22 cellular contexts compared by ENCODE assay signal in genomic region chr12:9754984-9755383, GRCh38. TPM values are rescaled to one million over a fixed set of nuclear protein-coding genes. Genes with fewer than 3 reads are reported as not detected.
A peak's percentile ranks its signal among the peaks of the same experiment; 100 is the strongest.
DNase-seq lines count a peak whose midpoint lies in the region; ATAC-seq, FAIRE-seq and TF ChIP-seq lines count a peak whose summit lies in the region.
"Had no signal": no experiment of that assay in that cellular context is flagged by ENCODE, and none has a peak within 500 bp of the region (broad histone marks: within the 10 kb centered on the region; RNA-seq: fewer than 3 reads in every experiment).

No MANE protein-coding gene starts in this region.

- H3K4me3 ChIP-seq in naive thymus-derived CD4-positive, alpha-beta T cell (ENCODE audit: low read length) = no peak overlapping the region
- H3K4me3 ChIP-seq in upper lobe of right lung = no peak overlapping the region
- no peak overlapping the region for H3K4me3 ChIP-seq in trophoblast cell (ENCODE audit: low read depth, low read length)
- H3K4me3 ChIP-seq: BLaER1, breast epithelium, left lung, prostate gland, SJSA1 had no signal

- no peak overlapping the region for H4K91ac ChIP-seq in trophoblast cell (ENCODE audit: low read depth, low read length)

- no peak overlapping the region for H2BK5ac ChIP-seq in trophoblast cell (ENCODE audit: low read depth, low read length, poor library complexity)

- H3K4me1 Mint-ChIP-seq in activated CD4-positive, alpha-beta T cell treated with anti-CD3 and anti-CD28 coated beads, Interleukin-2, amount 10 ng/mL, durations not matched to agents 24 days and 14 days = peaks cover 47% of the 10 kb centered on the region
- H3K4me1 Mint-ChIP-seq in naive thymus-derived CD4-positive, alpha-beta T cell = peaks cover 32 to 73% (median 66%) of the 10 kb centered on the region in 7 donors

- intact Hi-C loops in activated CD4-positive, alpha-beta T cell treated with anti-CD3 and anti-CD28 coated beads, Interleukin-2, amount 10 ng/mL, durations not matched to agents 24 days and 14 days (cut with micrococcal nuclease) = no loop called here
- intact Hi-C loops in naive thymus-derived CD4-positive, alpha-beta T cell (cut with micrococcal nuclease) = loop anchor here (5.0 to 10.0 kb wide), 2 partner anchors 187 to 1510 kb away; no protein-coding TSS in a partner anchor
- intact Hi-C loops in upper lobe of right lung (cut with DNase I) = no loop called here

- H3K4me3 Mint-ChIP-seq in activated CD4-positive, alpha-beta T cell treated with anti-CD3 and anti-CD28 coated beads, Interleukin-2, amount 10 ng/mL, durations not matched to agents 24 days and 14 days = peak overlapping the region; percentile 94
- H3K4me3 Mint-ChIP-seq in naive thymus-derived CD4-positive, alpha-beta T cell = peak overlapping the region in 8 of 10 donors; percentile 48 to 97 (median 72)

- H3K4ac ChIP-seq in trophoblast cell (ENCODE audit: low read depth, low read length) = no peak overlapping the region

- H4K12ac ChIP-seq in trophoblast cell (ENCODE audit: low read depth, low read length) = no peak overlapping the region

- H3K9ac ChIP-seq in trophoblast cell (ENCODE audit: low read length) = no peak overlapping the region
- H3K9ac ChIP-seq: BLaER1 had no signal

- no peak overlapping the region for H2AK5ac ChIP-seq in trophoblast cell (ENCODE audit: low read length)

- H3K23ac ChIP-seq in trophoblast cell (ENCODE audit: low read length) = no peak overlapping the region

- ATAC-seq in activated naive CD4-positive, alpha-beta T cell treated with anti-CD3 and anti-CD28 coated beads, Interleukin-2, amount 50 U/mL, for 72 hours = no peak
- ATAC-seq in naive thymus-derived CD4-positive, alpha-beta T cell = no peak
- no peak for ATAC-seq in upper lobe of right lung
- ATAC-seq: left lung had no signal

- no peak overlapping the region for H3K18ac ChIP-seq in trophoblast cell (ENCODE audit: low read length)

- no peak overlapping the region for H2AFZ ChIP-seq in trophoblast cell (ENCODE audit: insufficient read depth, low read length, poor library complexity)

- no peak for TF ChIP-seq CTCF in upper lobe of right lung (IDR thresholded peaks at IDR 0.05)

- peak overlapping the region; percentile 64 for H3K27ac ChIP-seq in naive thymus-derived CD4-positive, alpha-beta T cell (ENCODE audit: low read depth, low read length)
- H3K27ac ChIP-seq in upper lobe of right lung = no peak overlapping the region
- no peak overlapping the region for H3K27ac ChIP-seq in trophoblast cell (ENCODE audit: low read depth, low read length)
- H3K27ac ChIP-seq: BLaER1, breast epithelium, left lung, prostate gland, SJSA1 had no signal

- CTCF ChIA-PET in naive thymus-derived CD4-positive, alpha-beta T cell (lab: Charles Lee) = interaction anchor here (0.5 to 19.4 kb wide), 6 partner anchors 12 to 1782 kb away, joined by 3 to 616 read pairs (median 3); no protein-coding TSS in a partner anchor

- H2BK120ac ChIP-seq in trophoblast cell (ENCODE audit: insufficient read depth, low read length, poor library complexity) = no peak overlapping the region

- POLR2A ChIA-PET in naive thymus-derived CD4-positive, alpha-beta T cell (lab: Charles Lee) = interaction anchor here (1.0 to 19.3 kb wide), 9 partner anchors 10 to 117 kb away, joined by 3 to 433 read pairs (median 60); partner anchors contain the start of genes CLEC2B and CLEC2D

- H3K36me3 Mint-ChIP-seq in activated CD4-positive, alpha-beta T cell treated with anti-CD3 and anti-CD28 coated beads, Interleukin-2, amount 10 ng/mL, durations not matched to agents 24 days and 14 days (ENCODE audit: low read depth) = peaks cover 79% of the 10 kb centered on the region
- H3K36me3 Mint-ChIP-seq in activated naive CD4-positive, alpha-beta T cell treated with anti-CD3 and anti-CD28 coated beads, Interleukin-2, amount 50 U/mL, for 72 hours = peaks cover 51 to 73% of the 10 kb centered on the region in 2 donors
- peaks cover 8 to 62% (median 40%) of the 10 kb centered on the region in 5 donors for H3K36me3 Mint-ChIP-seq in naive thymus-derived CD4-positive, alpha-beta T cell

- H3K9me3 Mint-ChIP-seq in activated CD4-positive, alpha-beta T cell treated with anti-CD3 and anti-CD28 coated beads, Interleukin-2, amount 10 ng/mL, durations not matched to agents 24 days and 14 days = no peaks in the 10 kb centered on the region
- no peaks in the 10 kb centered on the region for H3K9me3 Mint-ChIP-seq in activated naive CD4-positive, alpha-beta T cell treated with anti-CD3 and anti-CD28 coated beads, Interleukin-2, amount 50 U/mL, for 72 hours
- H3K9me3 Mint-ChIP-seq in naive thymus-derived CD4-positive, alpha-beta T cell = peaks cover 0 to 3% (median 0%) of the 10 kb centered on the region in 11 donors

- no peak overlapping the region for H4K8ac ChIP-seq in trophoblast cell (ENCODE audit: low read depth, low read length)

- H3K4me1 ChIP-seq in naive thymus-derived CD4-positive, alpha-beta T cell (ENCODE audit: control insufficient read depth in 2 of 2, insufficient read depth in 2 of 2, low read length in 2 of 2) = peaks cover 39 to 41% of the 10 kb centered on the region in 2 donors
- H3K4me1 ChIP-seq in upper lobe of right lung (peaks cover 4% of the 10 kb centered on the region), trophoblast cell (ENCODE audit: control insufficient read depth in 1 of 2, insufficient read depth in 2 of 2, low read length in 2 of 2) (no peaks in the 10 kb centered on the region)
- H3K4me1 ChIP-seq: breast epithelium, prostate gland had no signal

- no peak overlapping the region for H2BK12ac ChIP-seq in trophoblast cell (ENCODE audit: low read length)

- DNase-seq in activated CD4-positive, alpha-beta T cell treated with anti-CD3 and anti-CD28 coated beads, Interleukin-2, amount 10 ng/mL, durations not matched to agents 24 days and 14 days = peak; percentile 61
- no peak for DNase-seq in activated CD4-positive, alpha-beta T cell treated with anti-CD3 and anti-CD28 coated beads for 1 hour
- DNase-seq in GM19239 (ENCODE audit: insufficient read length, low spot score) = no peak
- DNase-seq in activated naive CD4-positive, alpha-beta T cell treated with anti-CD3 and anti-CD28 coated beads, Interleukin-2, amount 50 U/mL, for 72 hours (ENCODE audit: low spot score in 2 of 2) = no peak
- DNase-seq in naive thymus-derived CD4-positive, alpha-beta T cell = no peak
- no peak for DNase-seq in HT-29 (ENCODE audit: low spot score)
- no peak for DNase-seq in upper lobe of right lung
- DNase-seq in trophoblast cell = no peak
- DNase-seq: activated CD4-positive, CD25-positive, alpha-beta regulatory T cell; head of caudate nucleus; left lung; NCI-H146; NCI-H524 treated with DMSO at 0.1 percent for 48 hours; stimulated activated CD4-positive, alpha-beta T cell treated with anti-CD3 and anti-CD28 coated beads, Interleukin-1b, Interleukin-23, amount 100 ng/mL, for 48 hours; T-helper 9 cell had no signal

- peaks cover 6 to 42% (median 37%) of the 10 kb centered on the region in 3 experiments for H3K36me3 ChIP-seq in naive thymus-derived CD4-positive, alpha-beta T cell (ENCODE audit: control insufficient read depth in 2 of 3, insufficient read depth in 3 of 3, low read length in 3 of 3)
- H3K36me3 ChIP-seq in upper lobe of right lung (no peaks in the 10 kb centered on the region), trophoblast cell (ENCODE audit: control insufficient read depth in 1 of 2, insufficient read depth in 2 of 2, low read length in 2 of 2) (no peaks in the 10 kb centered on the region)
- H3K36me3 ChIP-seq: BLaER1, breast epithelium, prostate gland, SJSA1 had no signal

- H3K27ac Mint-ChIP-seq in activated CD4-positive, alpha-beta T cell treated with anti-CD3 and anti-CD28 coated beads, Interleukin-2, amount 10 ng/mL, durations not matched to agents 24 days and 14 days = peak overlapping the region; percentile 87
- peak overlapping the region; percentile 66 to 99 for H3K27ac Mint-ChIP-seq in activated naive CD4-positive, alpha-beta T cell treated with anti-CD3 and anti-CD28 coated beads, Interleukin-2, amount 50 U/mL, for 72 hours
- H3K27ac Mint-ChIP-seq in naive thymus-derived CD4-positive, alpha-beta T cell = peak overlapping the region; percentile 49 to 100 (median 83)

- H3K27me3 Mint-ChIP-seq in activated CD4-positive, alpha-beta T cell treated with anti-CD3 and anti-CD28 coated beads, Interleukin-2, amount 10 ng/mL, durations not matched to agents 24 days and 14 days = no peaks in the 10 kb centered on the region
- H3K27me3 Mint-ChIP-seq in naive thymus-derived CD4-positive, alpha-beta T cell = no peaks in the 10 kb centered on the region

- H3K4me2 ChIP-seq in trophoblast cell (ENCODE audit: low read length) = no peak overlapping the region
- H3K4me2 ChIP-seq: BLaER1 had no signal

- FAIRE-seq in GM19239 (lab: Jason Lieb, UNC) = peak; percentile 74
- FAIRE-seq: A204.1, RCC 7860 had no signal

- WGBS in trophoblast cell (ENCODE audit: extremely low coverage, insufficient coverage, insufficient read length) = no CpG with 5 or more reads among the region's 1 CpG

- H3K14ac ChIP-seq in trophoblast cell (ENCODE audit: low read length) = no peak overlapping the region

- H3K27me3 ChIP-seq in naive thymus-derived CD4-positive, alpha-beta T cell (ENCODE audit: control insufficient read depth in 2 of 2, insufficient read depth in 2 of 2, low read length in 2 of 2) = no peaks in the 10 kb centered on the region
- H3K27me3 ChIP-seq in upper lobe of right lung = no peaks in the 10 kb centered on the region
- no peaks in the 10 kb centered on the region for H3K27me3 ChIP-seq in trophoblast cell (ENCODE audit: insufficient read depth, low read length)
- H3K27me3 ChIP-seq: breast epithelium, left lung, SJSA1 had no signal

- no peaks in the 10 kb centered on the region for H3K9me3 ChIP-seq in naive thymus-derived CD4-positive, alpha-beta T cell (ENCODE audit: control insufficient read depth in 2 of 3, low read length in 3 of 3)
- H3K9me3 ChIP-seq in upper lobe of right lung (no peaks in the 10 kb centered on the region), trophoblast cell (ENCODE audit: insufficient read depth, low read depth, low read length) (no peaks in the 10 kb centered on the region)
- H3K9me3 ChIP-seq: BLaER1, breast epithelium, left lung, prostate gland, SJSA1 had no signal

- no peaks in the 10 kb centered on the region for H3K79me2 ChIP-seq in trophoblast cell (ENCODE audit: control insufficient read depth, insufficient read depth, low read length, poor library complexity)

- H3K79me1 ChIP-seq in trophoblast cell (ENCODE audit: low read length) = no peaks in the 10 kb centered on the region

RNA-seq across cellular contexts. Expression of gene CD69, which starts 5.7 kb away (rescaled TPM):
- total RNA-seq in activated CD4-positive, alpha-beta T cell treated with anti-CD3 and anti-CD28 coated beads, Interleukin-2, amount 10 ng/mL, durations not matched to agents 24 days and 14 days = 106 and 111 TPM in 2 replicates
- 10 to 100 TPM; 72.7 to 91.1 TPM for total RNA-seq in activated naive CD4-positive, alpha-beta T cell treated with anti-CD3 and anti-CD28 coated beads, Interleukin-2, amount 50 U/mL, for 72 hours
- 100 to 1,000 TPM in 3 of 5 experiments, 10 to 100 TPM in 2; 25.8 to 588 (median 125) TPM for total RNA-seq in naive thymus-derived CD4-positive, alpha-beta T cell
- polyA plus RNA-seq in naive thymus-derived CD4-positive, alpha-beta T cell = 100 to 1,000 TPM; 113 to 201 TPM
- total RNA-seq in HT-29 (2014; rRNA removed; shearing (Covaris generic)) = not detected in 2 replicates
- 14.5 TPM for total RNA-seq in upper lobe of right lung
- 0.22 and 0.27 TPM in 2 replicates for polyA plus RNA-seq in trophoblast cell (2013)
- total RNA-seq: MCF 10A had no signal

RNA-seq across cellular contexts. Expression of gene CLECL1, which starts 22.1 kb away (rescaled TPM):
- total RNA-seq in activated CD4-positive, alpha-beta T cell treated with anti-CD3 and anti-CD28 coated beads, Interleukin-2, amount 10 ng/mL, durations not matched to agents 24 days and 14 days = 5.3 and 9.1 TPM in 2 replicates
- total RNA-seq in activated naive CD4-positive, alpha-beta T cell treated with anti-CD3 and anti-CD28 coated beads, Interleukin-2, amount 50 U/mL, for 72 hours = 1 to 10 TPM; 3.0 to 7.6 TPM
- 1 to 10 TPM in 2 of 5 experiments, under 1 TPM in 1, not detected in 2; 0.43 to 6.1 (median 2.5) TPM for total RNA-seq in naive thymus-derived CD4-positive, alpha-beta T cell
- polyA plus RNA-seq in naive thymus-derived CD4-positive, alpha-beta T cell = under 1 TPM; 0.38 to 0.39 TPM
- total RNA-seq in HT-29 (2014; rRNA removed; shearing (Covaris generic)) = not detected in 2 replicates
- total RNA-seq in upper lobe of right lung = 3.4 TPM
- polyA plus RNA-seq in trophoblast cell (2013) = not detected in 2 replicates
- total RNA-seq: left lung, MCF 10A, prostate gland, SJSA1 had no signal

Comparison
In these comparisons a context has a peak if more than half of its experiments do, and no peak if none do; other contexts are left out.
1. RNA of gene CD69, which starts 5.7 kb away (total RNA-seq): 25.8 to 588 TPM in naive thymus-derived CD4-positive, alpha-beta T cell, 106 to 111 TPM in activated CD4-positive, alpha-beta T cell treated with anti-CD3 and anti-CD28 coated beads, Interleukin-2, amount 10 ng/mL, durations not matched to agents 24 days and 14 days, 72.7 to 91.1 TPM in activated naive CD4-positive, alpha-beta T cell treated with anti-CD3 and anti-CD28 coated beads, Interleukin-2, amount 50 U/mL, for 72 hours and 14.5 TPM in upper lobe of right lung (single experiment); not detected in HT-29; every median in the first group is over 10 times any median in the second.
2. intact Hi-C loops: an anchor here in naive thymus-derived CD4-positive, alpha-beta T cell (5.0 to 10.0 kb wide); none called in activated CD4-positive, alpha-beta T cell treated with anti-CD3 and anti-CD28 coated beads, Interleukin-2, amount 10 ng/mL, durations not matched to agents 24 days and 14 days and upper lobe of right lung.
3. Peak in every context shown above with its lines, with median percentiles within 50 percentile points of each other: H3K27ac Mint-ChIP-seq.